12 cellular contexts compared by ENCODE assay signal in genomic region chr1:116915182-116915611, GRCh38. TPM values are rescaled to one million over a fixed set of nuclear protein-coding genes. Genes with fewer than 3 reads are reported as not detected.
DNase-seq lines count a peak whose midpoint lies in the region; ATAC-seq and TF ChIP-seq lines count a peak whose summit lies in the region.
"Had no signal": no experiment of that assay in that cellular context is flagged by ENCODE, and none has a peak within 500 bp of the region (broad histone marks: within the 10 kb centered on the region; RNA-seq: fewer than 3 reads in every experiment).

No MANE protein-coding gene starts in this region.

- H3K27ac Mint-ChIP-seq in Calu3 (ENCODE audit: unreplicated experiment) = no peak overlapping the region

- intact Hi-C loops in Calu3 (cut with micrococcal nuclease; ENCODE audit: unreplicated experiment) = no loop called here
- intact Hi-C loops in left cardiac atrium (cut with DNase I) = loop anchor here in 1 of 2 donors (5.0 kb wide), 2 partner anchors 37 to 72 kb away; no protein-coding TSS in a partner anchor
- intact Hi-C loops in lower leg skin (cut with DNase I; ENCODE audit: low total_unique reads) = loop anchor here (5.0 kb wide), 1 partner anchor 1342 kb away; no protein-coding TSS in a partner anchor

- H3K36me3 ChIP-seq in adipocyte (ENCODE audit: control insufficient read depth, insufficient read depth, low read length, severe bottlenecking) (no peaks in the 10 kb centered on the region), rectal smooth muscle tissue (ENCODE audit: control insufficient read depth, insufficient read depth, low read length) (no peaks in the 10 kb centered on the region)
- H3K36me3 ChIP-seq: upper lobe of right lung had no signal

- 25 to 44% methylated on average over 3 of the region's 3 CpGs for WGBS in lower leg skin, 2 donors

- no TSS peak for BruUV-seq in Calu3 (replicated peaks; lab: Mats Ljungman, UMichigan)

- H3K27me3 Mint-ChIP-seq in Calu3 (ENCODE audit: unreplicated experiment) = no peaks in the 10 kb centered on the region

- in situ Hi-C loops in ACHN (cut with HindIII; ENCODE audit: low pct_ligation_motif_present, low pct_unique_long_range_greater_than_20kb, low sequenced_read_pairs) = no loop called here

- peaks cover 11% of the 10 kb centered on the region for H3K4me1 ChIP-seq in adipocyte (ENCODE audit: control insufficient read depth, insufficient read depth, low read length)
- peaks cover 34% of the 10 kb centered on the region for H3K4me1 ChIP-seq in rectal smooth muscle tissue (ENCODE audit: control insufficient read depth, insufficient read depth, low read length)

- no peak overlapping the region for H3K4me3 ChIP-seq in adipocyte (ENCODE audit: low read length)
- H3K4me3 ChIP-seq in rectal smooth muscle tissue (ENCODE audit: low read length) = peak overlapping the region; percentile 61
- no peak overlapping the region for H3K4me3 ChIP-seq in lower leg skin (ENCODE audit: low read depth, poor library complexity, severe bottlenecking)
- H3K4me3 ChIP-seq: upper lobe of right lung had no signal

- H3K4me1 Mint-ChIP-seq in Calu3 (ENCODE audit: low read depth, unreplicated experiment) = peaks cover 11% of the 10 kb centered on the region
- H3K4me1 Mint-ChIP-seq: CD14-positive monocyte had no signal

- H3K27ac ChIP-seq in rectal smooth muscle tissue (ENCODE audit: low read depth, low read length) = peak overlapping the region; percentile 85
- H3K27ac ChIP-seq: parathyroid adenoma, upper lobe of right lung had no signal

- H3K27me3 ChIP-seq in adipocyte (replicated peaks; ENCODE audit: control insufficient read depth, insufficient read depth, low read length) (peaks cover 5% of the 10 kb centered on the region), rectal smooth muscle tissue (ENCODE audit: control insufficient read depth, insufficient read depth, low read length) (no peaks in the 10 kb centered on the region)
- H3K27me3 ChIP-seq: upper lobe of right lung had no signal

- peak; percentile 50 to 57 for ATAC-seq in left cardiac atrium
- no peak for ATAC-seq in HG02588 (IDR thresholded peaks at IDR 0.05; ENCODE audit: unreplicated experiment)
- ATAC-seq: upper lobe of right lung had no signal

- H3K9ac ChIP-seq in adipocyte (ENCODE audit: low read length) (no peak overlapping the region), rectal smooth muscle tissue (ENCODE audit: low read length) (no peak overlapping the region)
- H3K9ac ChIP-seq: parathyroid adenoma had no signal

- TF ChIP-seq POLR2A in lower leg skin (IDR thresholded peaks at IDR 0.05) = no peak

- no peak for TF ChIP-seq CTCF in Calu3 (IDR thresholded peaks at IDR 0.05; ENCODE audit: unreplicated experiment)
- no peak for TF ChIP-seq CTCF in lower leg skin (IDR thresholded peaks at IDR 0.05)

- no peaks in the 10 kb centered on the region for H3K9me3 Mint-ChIP-seq in Calu3 (ENCODE audit: low read depth, unreplicated experiment)
- H3K9me3 Mint-ChIP-seq: CD14-positive monocyte had no signal

- H3K36me3 Mint-ChIP-seq in Calu3 (ENCODE audit: insufficient read depth, unreplicated experiment) = no peaks in the 10 kb centered on the region
- H3K36me3 Mint-ChIP-seq: CD14-positive monocyte had no signal

- CTCF ChIA-PET in Calu3 (lab: Charles Lee) = interaction anchor here (0.6 kb wide), 1 partner anchor 742 kb away, joined by 3 read pairs; no protein-coding TSS in a partner anchor

- no peak overlapping the region for H3K4me3 Mint-ChIP-seq in Calu3 (ENCODE audit: low read depth, unreplicated experiment)
- H3K4me3 Mint-ChIP-seq: CD14-positive monocyte had no signal

- H3K9me3 ChIP-seq in adipocyte (ENCODE audit: control insufficient read depth, low read length) = no peaks in the 10 kb centered on the region
- H3K9me3 ChIP-seq: upper lobe of right lung had no signal

- DNase-seq in Calu3 (peak; percentile 5), adipocyte (ENCODE audit: low read depth) (peak; percentile 4), left cardiac atrium (no peak), lower leg skin (ENCODE audit: low spot score in 2 of 2) (no peak), ACHN (no peak)
- DNase-seq in stimulated activated CD4-positive, alpha-beta T cell treated with anti-CD3 and anti-CD28 coated beads, Interleukin-4, amount 100 ng/mL, for 1 hour = no peak
- DNase-seq: kidney, upper lobe of right lung had no signal

RNA-seq across cellular contexts. Expression of gene PTGFRN, which starts 5.5 kb away (rescaled TPM):
- 29.4 and 44.6 TPM in 2 replicates for total RNA-seq in Calu3 (2022)
- 100 to 1,000 TPM; 159 to 179 TPM for total RNA-seq in left cardiac atrium
- 10 to 100 TPM; 58.0 to 92.4 (median 84.5) TPM for total RNA-seq in lower leg skin

Comparison
In these comparisons a context has a peak if more than half of its experiments do, and no peak if none do; other contexts are left out.
1. DNase-seq: peak in Calu3 (single experiment) and adipocyte (single experiment); none in left cardiac atrium (single experiment), lower leg skin (0 of 2), stimulated activated CD4-positive, alpha-beta T cell treated with anti-CD3 and anti-CD28 coated beads, Interleukin-4, amount 100 ng/mL, for 1 hour (single experiment) and ACHN (single experiment).